1 cellular context compared by ENCODE assay signal in genomic region chr6:1814279-1814678, GRCh38.
A peak's percentile ranks its signal among the peaks of the same experiment; 100 is the strongest.
TF ChIP-seq lines count a peak whose summit lies in the region.

No MANE protein-coding gene starts in this region.

TF ChIP-seq in HEK293, 187 proteins besides CTCF, POLR2A, EP300 and RAD21:
- TF ChIP-seq, protein P1, sequence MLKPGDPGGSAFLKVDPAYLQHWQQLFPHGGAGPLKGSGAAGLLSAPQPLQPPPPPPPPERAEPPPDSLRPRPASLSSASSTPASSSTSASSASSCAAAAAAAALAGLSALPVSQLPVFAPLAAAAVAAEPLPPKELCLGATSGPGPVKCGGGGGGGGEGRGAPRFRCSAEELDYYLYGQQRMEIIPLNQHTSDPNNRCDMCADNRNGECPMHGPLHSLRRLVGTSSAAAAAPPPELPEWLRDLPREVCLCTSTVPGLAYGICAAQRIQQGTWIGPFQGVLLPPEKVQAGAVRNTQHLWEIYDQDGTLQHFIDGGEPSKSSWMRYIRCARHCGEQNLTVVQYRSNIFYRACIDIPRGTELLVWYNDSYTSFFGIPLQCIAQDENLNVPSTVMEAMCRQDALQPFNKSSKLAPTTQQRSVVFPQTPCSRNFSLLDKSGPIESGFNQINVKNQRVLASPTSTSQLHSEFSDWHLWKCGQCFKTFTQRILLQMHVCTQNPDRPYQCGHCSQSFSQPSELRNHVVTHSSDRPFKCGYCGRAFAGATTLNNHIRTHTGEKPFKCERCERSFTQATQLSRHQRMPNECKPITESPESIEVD (tag by site-specific recombination; IDR thresholded peaks at IDR 0.05): no peak
- TF ChIP-seq ZNF214 (tag by site-specific recombination; IDR thresholded peaks at IDR 0.05; ENCODE audit: borderline replicate concordance) (no peak), IKZF3 (tag by site-specific recombination; IDR thresholded peaks at IDR 0.05) (0 out of 2 replicates have a peak, but pooled peaks have one; percentile 18), ZNF670 (tag by site-specific recombination; IDR thresholded peaks at IDR 0.05; ENCODE audit: low read depth) (no peak), ZNF791 (tag by site-specific recombination; IDR thresholded peaks at IDR 0.05) (no peak), ZNF335 (tag by site-specific recombination; conservative IDR thresholded peaks at IDR 0.05) (peak; percentile 38)
